Comparison of ENCODE assay signal across 27 cellular contexts in genomic region chr10:31148955-31149354, GRCh38.
A peak's percentile ranks its signal among the peaks of the same experiment; 100 is the strongest.
DNase-seq lines count a peak whose midpoint lies in the region; ATAC-seq and TF ChIP-seq lines count a peak whose summit lies in the region.
"Had no signal": no experiment of that assay in that cellular context is flagged by ENCODE, and none has a peak within 500 bp of the region (broad histone marks: within the 10 kb centered on the region; RNA-seq: fewer than 3 reads in every experiment).

No MANE protein-coding gene starts in this region.

- no peaks in the 10 kb centered on the region for H3K36me3 ChIP-seq in gastroesophageal sphincter
- H3K36me3 ChIP-seq: adrenal gland, heart right ventricle, SJCRH30 had no signal

- no peak for ATAC-seq in gastroesophageal sphincter
- ATAC-seq: activated CD8-positive, alpha-beta memory T cell treated with anti-CD3 and anti-CD28 coated beads, Interleukin-2, amount 10 ng/mL, durations not matched to agents 7 days and 5 days; heart right ventricle; left colon; stimulated activated naive B cell treated with anti-CD40 and anti-IgM and Interleukin-4, amounts not matched to agents 10 μg/mL and 1 μg/mL and 100 μg/mL, for 72 hours had no signal

- H3K27ac ChIP-seq in gastroesophageal sphincter, result no peak overlapping the region
- H3K27ac ChIP-seq: adrenal gland, SJCRH30 had no signal

- H3K27me3 ChIP-seq in gastroesophageal sphincter, result no peaks in the 10 kb centered on the region
- H3K27me3 ChIP-seq: adrenal gland, heart right ventricle, SJCRH30 had no signal

- H3K4me1 ChIP-seq in gastroesophageal sphincter, result peaks cover 0 to 18% (median 0%) of the 10 kb centered on the region in 3 donors

- TF ChIP-seq EP300 in gastroesophageal sphincter (IDR thresholded peaks at IDR 0.05), result no peak

- H3K4me3 ChIP-seq in fibroblast of the aortic adventitia (ENCODE audit: low read depth, low read length), result no peak overlapping the region
- H3K4me3 ChIP-seq in gastroesophageal sphincter, result no peak overlapping the region
- H3K4me3 ChIP-seq: adrenal gland, heart right ventricle, SJCRH30 had no signal

- no peak for TF ChIP-seq CTCF in fibroblast of the aortic adventitia (IDR thresholded peaks at IDR 0.05; ENCODE audit: insufficient read depth, low read length)
- TF ChIP-seq CTCF in gastroesophageal sphincter (IDR thresholded peaks at IDR 0.05), result no peak

- DNase-seq in NCI-H524 (lab: John Stamatoyannopoulos, UW), result peak; percentile 7 to 8
- no peak for DNase-seq in NCI-H524 treated with DMSO at 0.1 percent for 48 hours (lab: John Stamatoyannopoulos, UW)
- peak; percentile 37 for DNase-seq in EH (ENCODE audit: low read depth)
- DNase-seq in NCI-H446 treated with DMSO at 0.1 percent for 48 hours (lab: John Stamatoyannopoulos, UW), result peak; percentile 54
- DNase-seq in fibroblast of the aortic adventitia (ENCODE audit: low read depth), result peak; percentile 30
- DNase-seq in hepatic stellate cell (ENCODE audit: low spot score), result no peak
- no peak for DNase-seq in DMS114 treated with DMSO at 0.1 percent for 48 hours (lab: John Stamatoyannopoulos, UW; ENCODE audit: unreplicated experiment)
- DNase-seq: ACHN; activated CD4-positive, alpha-beta T cell treated with anti-CD3 and anti-CD28 coated beads, Interleukin-2, amount 10 ng/mL, durations not matched to agents 7 days and 5 days; activated CD8-positive, alpha-beta memory T cell treated with anti-CD3 and anti-CD28 coated beads, Interleukin-2, amount 10 ng/mL, durations not matched to agents 7 days and 5 days; activated naive CD4-positive, alpha-beta T cell treated with Interleukin-2 at 50 U/mL for 16 hours; activated T-cell treated with anti-CD3 and anti-CD28 coated beads, Interleukin-2, amount 50 U/mL, for 48 hours; adrenal gland; effector CD8-positive, alpha-beta T cell; foreskin fibroblast; HCEC 1CT; heart right ventricle; left colon; MV-4-11; NCI-H187 treated with DMSO at 0.1 percent for 48 hours; NCI-H526; nucleus accumbens; stimulated activated CD4-positive, alpha-beta T cell treated with anti-CD3 and anti-CD28 coated beads, Interleukin-15, amount 100 ng/mL, for 24 hours; stimulated activated naive B cell treated with anti-CD40 and anti-IgM and Interleukin-4, amounts not matched to agents 10 μg/mL and 1 μg/mL and 100 μg/mL, for 72 hours; T1000 had no signal

- WGBS in gastroesophageal sphincter (ENCODE audit: low coverage in 1 of 2), 2 donors, result 78 to 82% methylated on average over 4 of the region's 4 CpGs

- no peaks in the 10 kb centered on the region for H3K9me3 ChIP-seq in gastroesophageal sphincter
- H3K9me3 ChIP-seq: adrenal gland, heart right ventricle, SJCRH30 had no signal

- no peak for TF ChIP-seq POLR2A in gastroesophageal sphincter (IDR thresholded peaks at IDR 0.05)

Comparison
In these comparisons a context has a peak if more than half of its experiments do, and no peak if none do; other contexts are left out.
1. DNase-seq: peak in NCI-H524 (2 of 2), EH (single experiment), NCI-H446 treated with DMSO at 0.1 percent for 48 hours (single experiment) and fibroblast of the aortic adventitia (single experiment); none in NCI-H524 treated with DMSO at 0.1 percent for 48 hours (single experiment), hepatic stellate cell (single experiment) and DMS114 treated with DMSO at 0.1 percent for 48 hours (single experiment).